Comparison of ENCODE assay signal across 1 cellular context in genomic region chr1:211576717-211577116, GRCh38.
TF ChIP-seq lines count a peak whose summit lies in the region.

No MANE protein-coding gene starts in this region.

TF ChIP-seq in endothelial cell of umbilical vein, 7 proteins besides CTCF, POLR2A, EP300 and RAD21:
- TF ChIP-seq FOS (IDR thresholded peaks at IDR 0.05; ENCODE audit: borderline replicate concordance, insufficient read depth, low read length) = no peak
- TF ChIP-seq GATA2 (IDR thresholded peaks at IDR 0.05; ENCODE audit: insufficient read depth, insufficient read length, low read depth, low read length) = no peak
- TF ChIP-seq MAX (IDR thresholded peaks at IDR 0.05; ENCODE audit: insufficient read depth, insufficient read length) = no peak
